8 cellular contexts compared by ENCODE assay signal in the genomic region with DNA sequence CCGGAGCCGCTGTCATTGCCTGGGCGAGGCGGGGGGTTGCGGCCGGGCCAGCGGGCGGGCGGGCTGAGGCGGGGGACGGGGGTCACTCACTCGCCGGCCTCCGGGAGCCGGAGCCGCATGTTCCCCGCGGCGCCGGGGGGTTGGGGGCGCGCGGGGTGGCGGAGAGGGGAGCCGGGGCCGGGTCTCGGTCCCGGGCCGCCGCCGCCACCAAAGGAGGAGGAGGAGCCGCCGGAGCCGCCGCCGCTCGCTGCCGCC. TPM values are rescaled to one million over a fixed set of nuclear protein-coding genes. Genes with fewer than 3 reads are reported as not detected.
DNase-seq lines count a peak whose midpoint lies in the region; ATAC-seq, FAIRE-seq and TF ChIP-seq lines count a peak whose summit lies in the region.

No MANE protein-coding gene starts in this region.

- peaks cover 6% of the 10 kb centered on the region for H4K20me1 ChIP-seq in HepG2 (ENCODE audit: insufficient read depth, low read length)

- peaks cover 4 to 33% of the 10 kb centered on the region in 2 experiments; a peak in 2 of 5 replicates for H3K36me3 ChIP-seq in HepG2 (replicated peaks in 1 of 2; ENCODE audit: control insufficient read depth in 1 of 2, insufficient read depth in 2 of 2, low read length in 2 of 2)

- POLR2A ChIA-PET in HepG2 (lab: Yijun Ruan, JAX), result interaction anchor here (1.0 kb wide), 1 partner anchor 430 kb away, joined by 3 read pairs; the partner anchor contains the start of gene AP1M1

- H3K9me3 Mint-ChIP-seq in T-helper 2 cell treated with Interferon-gamma antibody and Interleukin-4, amounts not matched to agents 5 μg/mL and 100 μg/mL, for 36 hours, result no peaks in the 10 kb centered on the region
- no peaks in the 10 kb centered on the region for H3K9me3 Mint-ChIP-seq in activated naive CD8-positive, alpha-beta T cell treated with anti-CD3 and anti-CD28 coated beads, Interleukin-2, amount 50 U/mL, for 24 hours

- peaks cover 36% of the 10 kb centered on the region for H3K4me1 Mint-ChIP-seq in T-helper 2 cell treated with Interferon-gamma antibody and Interleukin-4, amounts not matched to agents 5 μg/mL and 100 μg/mL, for 36 hours (ENCODE audit: low read depth)
- peaks cover 43% of the 10 kb centered on the region for H3K4me1 Mint-ChIP-seq in activated naive CD8-positive, alpha-beta T cell treated with anti-CD3 and anti-CD28 coated beads, Interleukin-2, amount 50 U/mL, for 24 hours

- peak overlapping the region; percentile 96 for H3K9ac ChIP-seq in HepG2 (ENCODE audit: insufficient read depth, low read depth, low read length)

- TF ChIP-seq EP300 in HepG2 (IDR thresholded peaks at IDR 0.05; ENCODE audit: low read depth in 2 of 2, low read length in 2 of 2) (no peak), HepG2 (CRISPR knock-in tag; IDR thresholded peaks at IDR 0.05; ENCODE audit: borderline replicate concordance) (no peak)

- H3K9me3 ChIP-seq in HepG2 (ENCODE audit: low read length), result no peaks in the 10 kb centered on the region

- no peak for FAIRE-seq in HepG2 (lab: Jason Lieb, UNC)

- peak; percentile 29; the same call in 1 of the 2 replicates for TF ChIP-seq RAD21 in HepG2 (CRISPR knock-in tag; IDR thresholded peaks at IDR 0.05)

- H2AFZ ChIP-seq in HepG2 (ENCODE audit: low read length), result no peak overlapping the region

- DNase-seq in T-helper 2 cell treated with Interferon-gamma antibody and Interleukin-4, amounts not matched to agents 5 μg/mL and 100 μg/mL, for 36 hours (ENCODE audit: low spot score), result no peak
- no peak for DNase-seq in T-helper 2 cell
- DNase-seq in activated naive CD8-positive, alpha-beta T cell treated with anti-CD3 and anti-CD28 coated beads, Interleukin-2, amount 50 U/mL, for 24 hours, result no peak
- no peak for DNase-seq in HepG2 (ENCODE audit: low spot score)
- no peak for DNase-seq in substantia nigra (lab: John Stamatoyannopoulos, UW)
- DNase-seq in COLO829 (ENCODE audit: low spot score), result no peak
- no peak for DNase-seq in NCI-H1694 treated with DMSO at 0.1 percent for 48 hours (lab: John Stamatoyannopoulos, UW)

- H3K4me2 ChIP-seq in HepG2 (ENCODE audit: low read depth, low read length), result peak overlapping the region; percentile 90

- H3K4me3 ChIP-seq in HepG2 (replicated peaks in 1 of 3; ENCODE audit: insufficient read depth in 1 of 3, low read depth in 2 of 3, low read length in 3 of 3), result peak overlapping the region; percentile 84 to 98 (median 97); a peak in 5 of 6 replicates

- H3K27ac ChIP-seq in HepG2 (ENCODE audit: extremely low read length, insufficient read depth, low read length) (peak overlapping the region; percentile 61), substantia nigra (ENCODE audit: low read depth, low read length, poor library complexity, severe bottlenecking) (peak overlapping the region; percentile 60)

- peaks cover 39% of the 10 kb centered on the region for H3K36me3 Mint-ChIP-seq in T-helper 2 cell treated with Interferon-gamma antibody and Interleukin-4, amounts not matched to agents 5 μg/mL and 100 μg/mL, for 36 hours (ENCODE audit: low read depth)
- H3K36me3 Mint-ChIP-seq in activated naive CD8-positive, alpha-beta T cell treated with anti-CD3 and anti-CD28 coated beads, Interleukin-2, amount 50 U/mL, for 24 hours (ENCODE audit: low read depth), result peaks cover 34% of the 10 kb centered on the region

- no TSS peak for BruUV-seq in HepG2 (replicated peaks; lab: Mats Ljungman, UMichigan)

- 0% methylated on average over 4 of the region's 38 CpGs for WGBS in HepG2 (ENCODE audit: low lambda C conversion rate)

- CTCF ChIA-PET in HepG2 (lab: Yijun Ruan, JAX; ENCODE audit: low intra/inter-chr PET ratio, low total read pairs), result no interaction called here

- peaks cover 48% of the 10 kb centered on the region for H3K79me2 ChIP-seq in HepG2 (ENCODE audit: insufficient read depth, low read length)

- no peaks in the 10 kb centered on the region; a peak in 1 of 5 replicates for H3K27me3 ChIP-seq in HepG2 (ENCODE audit: control insufficient read depth in 1 of 2, insufficient read depth in 2 of 2, low read length in 2 of 2)

- intact Hi-C loops in HepG2 (cut with micrococcal nuclease; ENCODE audit: unreplicated experiment), result loop anchor here (5.0 kb wide), 1 partner anchor 56 kb away; the partner anchor contains the start of gene SLC35E1

- peaks cover 48% of the 10 kb centered on the region for H3K4me1 ChIP-seq in HepG2 (ENCODE audit: insufficient read depth, low read length)

- TF ChIP-seq POLR2A in HepG2 (IDR thresholded peaks at IDR 0.05; ENCODE audit: insufficient read depth in 1 of 2, low read depth in 2 of 2, low read length in 2 of 2), result no peak

- in situ Hi-C loops in HepG2 (cut with HindIII; ENCODE audit: extremely low pct_ligation_motif_present, low pct_unique_long_range_greater_than_20kb), result loop anchor here (5.0 kb wide), 1 partner anchor 56 kb away; the partner anchor contains the start of gene SLC35E1

- peak overlapping the region; percentile 36 for H3K27ac Mint-ChIP-seq in T-helper 2 cell treated with Interferon-gamma antibody and Interleukin-4, amounts not matched to agents 5 μg/mL and 100 μg/mL, for 36 hours
- H3K27ac Mint-ChIP-seq in activated naive CD8-positive, alpha-beta T cell treated with anti-CD3 and anti-CD28 coated beads, Interleukin-2, amount 50 U/mL, for 24 hours, result peak overlapping the region; percentile 98

- TF ChIP-seq CTCF in HepG2 (CRISPR knock-in tag; IDR thresholded peaks at IDR 0.05), result no peak

- H3K27me3 Mint-ChIP-seq in T-helper 2 cell treated with Interferon-gamma antibody and Interleukin-4, amounts not matched to agents 5 μg/mL and 100 μg/mL, for 36 hours (ENCODE audit: low read depth), result no peaks in the 10 kb centered on the region
- peaks cover 2% of the 10 kb centered on the region for H3K27me3 Mint-ChIP-seq in activated naive CD8-positive, alpha-beta T cell treated with anti-CD3 and anti-CD28 coated beads, Interleukin-2, amount 50 U/mL, for 24 hours

- peak; percentile 4 for ATAC-seq in activated naive CD8-positive, alpha-beta T cell treated with anti-CD3 and anti-CD28 coated beads, Interleukin-2, amount 50 U/mL, for 24 hours
- ATAC-seq in HepG2, result peak; percentile 9; the same call in 2 of the 3 replicates
- ATAC-seq in GM21786 (IDR thresholded peaks at IDR 0.05; ENCODE audit: unreplicated experiment), result no peak

- H3K4me3 Mint-ChIP-seq in T-helper 2 cell treated with Interferon-gamma antibody and Interleukin-4, amounts not matched to agents 5 μg/mL and 100 μg/mL, for 36 hours, result no peak overlapping the region
- H3K4me3 Mint-ChIP-seq in activated naive CD8-positive, alpha-beta T cell treated with anti-CD3 and anti-CD28 coated beads, Interleukin-2, amount 50 U/mL, for 24 hours, result peak overlapping the region; percentile 96

RNA-seq across cellular contexts. Expression of gene MED26, which starts 0.1 kb away (rescaled TPM):
- total RNA-seq in HepG2 (2016; rRNA removed; fragmentation: Illumina TruSeq; extraction: Trizol), result 3.3 and 3.8 TPM in 2 replicates
- 0.88 and 1.1 TPM in 2 replicates for total RNA-seq in HepG2 (2016; cell fraction: cytosol; rRNA removed; fragmentation: Illumina TruSeq; extraction: Trizol; ENCODE audit: low read depth)
- total RNA-seq in HepG2 (2016; cell fraction: insoluble cytoplasmic fraction; rRNA removed; fragmentation: Illumina TruSeq; extraction: Trizol), result 2.3 and 2.9 TPM in 2 replicates
- 2.2 and 2.5 TPM in 2 replicates for total RNA-seq in HepG2 (2016; cell fraction: membrane; rRNA removed; fragmentation: Illumina TruSeq; extraction: Trizol)
- total RNA-seq in HepG2 (2016; cell fraction: nucleus; rRNA removed; fragmentation: Illumina TruSeq; extraction: Trizol), result 4.4 and 6.8 TPM in 2 replicates
- 3.3 and 3.5 TPM in 2 replicates for polyA plus RNA-seq in HepG2 (2011; rRNA removed)
- polyA plus RNA-seq in HepG2 (2011; cell fraction: cytosol; rRNA removed), result 2.7 and 3.7 TPM in 2 replicates
- 4.2 and 6.4 TPM in 2 replicates for polyA plus RNA-seq in HepG2 (2011; cell fraction: nucleus; rRNA removed)
- polyA plus RNA-seq in HepG2 (2012), result 3.0 and 3.2 TPM in 2 replicates
- 0.35 and 0.40 TPM in 2 replicates for polyA plus RNA-seq in HepG2 (2016; cell fraction: cytosol; fragmentation: Illumina TruSeq; extraction: Trizol; ENCODE audit: low read depth)
- polyA plus RNA-seq in HepG2 (2016; cell fraction: insoluble cytoplasmic fraction; fragmentation: Illumina TruSeq; extraction: Trizol; ENCODE audit: low read depth), result 3.6 and 5.3 TPM in 2 replicates
- 1.6 and 1.7 TPM in 2 replicates for polyA plus RNA-seq in HepG2 (2016; cell fraction: membrane; fragmentation: Illumina TruSeq; extraction: Trizol; ENCODE audit: low read depth)
- 6.4 and 8.6 TPM in 2 replicates for polyA plus RNA-seq in HepG2 (2016; cell fraction: nucleus; fragmentation: Illumina TruSeq; extraction: Trizol; ENCODE audit: insufficient read depth, low read depth)
- polyA minus RNA-seq in HepG2 (2011; rRNA and poly(A)+ RNA removed; ENCODE audit: low replicate concordance), result 12.3 and 16.1 TPM in 2 replicates
- polyA minus RNA-seq in HepG2 (2011; cell fraction: cytosol; rRNA and poly(A)+ RNA removed), result 4.7 and 5.5 TPM in 2 replicates
- 14.0 and 19.3 TPM in 2 replicates for polyA minus RNA-seq in HepG2 (2011; cell fraction: nucleus; rRNA and poly(A)+ RNA removed)

RNA-seq across cellular contexts. Expression of gene SMIM7, which starts 32.1 kb away (rescaled TPM):
- total RNA-seq in HepG2 (2016; rRNA removed; fragmentation: Illumina TruSeq; extraction: Trizol), result 67.4 and 74.9 TPM in 2 replicates
- 22.7 and 23.8 TPM in 2 replicates for total RNA-seq in HepG2 (2016; cell fraction: cytosol; rRNA removed; fragmentation: Illumina TruSeq; extraction: Trizol; ENCODE audit: low read depth)
- total RNA-seq in HepG2 (2016; cell fraction: insoluble cytoplasmic fraction; rRNA removed; fragmentation: Illumina TruSeq; extraction: Trizol), result 70.2 and 82.6 TPM in 2 replicates
- total RNA-seq in HepG2 (2016; cell fraction: membrane; rRNA removed; fragmentation: Illumina TruSeq; extraction: Trizol), result 40.7 and 44.7 TPM in 2 replicates
- total RNA-seq in HepG2 (2016; cell fraction: nucleus; rRNA removed; fragmentation: Illumina TruSeq; extraction: Trizol), result 59.0 and 59.2 TPM in 2 replicates
- polyA plus RNA-seq in HepG2 (2011; rRNA removed), result 54.7 and 55.7 TPM in 2 replicates
- 48.4 and 57.9 TPM in 2 replicates for polyA plus RNA-seq in HepG2 (2011; cell fraction: cytosol; rRNA removed)
- 29.8 and 32.8 TPM in 2 replicates for polyA plus RNA-seq in HepG2 (2011; cell fraction: nucleus; rRNA removed)
- 35.2 and 40.9 TPM in 2 replicates for polyA plus RNA-seq in HepG2 (2012)
- polyA plus RNA-seq in HepG2 (2016; cell fraction: cytosol; fragmentation: Illumina TruSeq; extraction: Trizol; ENCODE audit: low read depth), result 23.3 and 26.2 TPM in 2 replicates
- polyA plus RNA-seq in HepG2 (2016; cell fraction: insoluble cytoplasmic fraction; fragmentation: Illumina TruSeq; extraction: Trizol; ENCODE audit: low read depth), result 69.8 and 76.9 TPM in 2 replicates
- 35.1 and 42.6 TPM in 2 replicates for polyA plus RNA-seq in HepG2 (2016; cell fraction: membrane; fragmentation: Illumina TruSeq; extraction: Trizol; ENCODE audit: low read depth)
- polyA plus RNA-seq in HepG2 (2016; cell fraction: nucleus; fragmentation: Illumina TruSeq; extraction: Trizol; ENCODE audit: insufficient read depth, low read depth), result 93.6 and 97.3 TPM in 2 replicates
- polyA minus RNA-seq in HepG2 (2011; rRNA and poly(A)+ RNA removed; ENCODE audit: low replicate concordance), result 48.4 and 75.2 TPM in 2 replicates
- 21.3 and 23.3 TPM in 2 replicates for polyA minus RNA-seq in HepG2 (2011; cell fraction: cytosol; rRNA and poly(A)+ RNA removed)
- polyA minus RNA-seq in HepG2 (2011; cell fraction: nucleus; rRNA and poly(A)+ RNA removed), result 58.6 and 66.2 TPM in 2 replicates

RNA-seq across cellular contexts. Expression of gene TMEM38A, which starts 33.1 kb away (rescaled TPM):
- total RNA-seq in HepG2 (2016; rRNA removed; fragmentation: Illumina TruSeq; extraction: Trizol), result 1.7 and 4.8 TPM in 2 replicates
- total RNA-seq in HepG2 (2016; cell fraction: cytosol; rRNA removed; fragmentation: Illumina TruSeq; extraction: Trizol; ENCODE audit: low read depth), result 13.4 and 14.4 TPM in 2 replicates
- total RNA-seq in HepG2 (2016; cell fraction: insoluble cytoplasmic fraction; rRNA removed; fragmentation: Illumina TruSeq; extraction: Trizol), result 1.0 and 3.2 TPM in 2 replicates
- total RNA-seq in HepG2 (2016; cell fraction: membrane; rRNA removed; fragmentation: Illumina TruSeq; extraction: Trizol), result 5.8 and 6.7 TPM in 2 replicates
- total RNA-seq in HepG2 (2016; cell fraction: nucleus; rRNA removed; fragmentation: Illumina TruSeq; extraction: Trizol), result 2.9 and 3.9 TPM in 2 replicates
- 6.8 and 7.7 TPM in 2 replicates for polyA plus RNA-seq in HepG2 (2011; rRNA removed)
- polyA plus RNA-seq in HepG2 (2011; cell fraction: cytosol; rRNA removed), result 5.6 and 7.1 TPM in 2 replicates
- 3.8 and 5.7 TPM in 2 replicates for polyA plus RNA-seq in HepG2 (2011; cell fraction: nucleus; rRNA removed)
- 3.0 and 6.9 TPM in 2 replicates for polyA plus RNA-seq in HepG2 (2012)
- 4.3 and 4.4 TPM in 2 replicates for polyA plus RNA-seq in HepG2 (2016; cell fraction: cytosol; fragmentation: Illumina TruSeq; extraction: Trizol; ENCODE audit: low read depth)
- polyA plus RNA-seq in HepG2 (2016; cell fraction: insoluble cytoplasmic fraction; fragmentation: Illumina TruSeq; extraction: Trizol; ENCODE audit: low read depth), result 2.5 and 2.6 TPM in 2 replicates
- polyA plus RNA-seq in HepG2 (2016; cell fraction: membrane; fragmentation: Illumina TruSeq; extraction: Trizol; ENCODE audit: low read depth), result 5.6 and 5.9 TPM in 2 replicates
- 5.2 TPM in 2 replicates for polyA plus RNA-seq in HepG2 (2016; cell fraction: nucleus; fragmentation: Illumina TruSeq; extraction: Trizol; ENCODE audit: insufficient read depth, low read depth)
- polyA minus RNA-seq in HepG2 (2011; rRNA and poly(A)+ RNA removed; ENCODE audit: low replicate concordance), result 30.6 and 58.3 TPM in 2 replicates
- polyA minus RNA-seq in HepG2 (2011; cell fraction: cytosol; rRNA and poly(A)+ RNA removed), result 2.2 and 6.2 TPM in 2 replicates
- 4.1 and 7.3 TPM in 2 replicates for polyA minus RNA-seq in HepG2 (2011; cell fraction: nucleus; rRNA and poly(A)+ RNA removed)

RNA-seq across cellular contexts. Expression of gene SLC35E1, which starts 55.6 kb away (rescaled TPM):
- 17.2 and 21.2 TPM in 2 replicates for total RNA-seq in HepG2 (2016; rRNA removed; fragmentation: Illumina TruSeq; extraction: Trizol)
- 6.0 and 7.6 TPM in 2 replicates for total RNA-seq in HepG2 (2016; cell fraction: cytosol; rRNA removed; fragmentation: Illumina TruSeq; extraction: Trizol; ENCODE audit: low read depth)
- 15.6 and 20.2 TPM in 2 replicates for total RNA-seq in HepG2 (2016; cell fraction: insoluble cytoplasmic fraction; rRNA removed; fragmentation: Illumina TruSeq; extraction: Trizol)
- total RNA-seq in HepG2 (2016; cell fraction: membrane; rRNA removed; fragmentation: Illumina TruSeq; extraction: Trizol), result 18.9 and 19.7 TPM in 2 replicates
- 18.5 and 21.4 TPM in 2 replicates for total RNA-seq in HepG2 (2016; cell fraction: nucleus; rRNA removed; fragmentation: Illumina TruSeq; extraction: Trizol)
- 46.5 and 48.0 TPM in 2 replicates for polyA plus RNA-seq in HepG2 (2011; rRNA removed)
- polyA plus RNA-seq in HepG2 (2011; cell fraction: cytosol; rRNA removed), result 31.6 and 37.8 TPM in 2 replicates
- 26.3 and 38.8 TPM in 2 replicates for polyA plus RNA-seq in HepG2 (2011; cell fraction: nucleus; rRNA removed)
- polyA plus RNA-seq in HepG2 (2012), result 25.6 and 26.5 TPM in 2 replicates
- polyA plus RNA-seq in HepG2 (2016; cell fraction: cytosol; fragmentation: Illumina TruSeq; extraction: Trizol; ENCODE audit: low read depth), result 5.7 and 6.3 TPM in 2 replicates
- polyA plus RNA-seq in HepG2 (2016; cell fraction: insoluble cytoplasmic fraction; fragmentation: Illumina TruSeq; extraction: Trizol; ENCODE audit: low read depth), result 16.1 and 22.5 TPM in 2 replicates
- 20.6 and 22.2 TPM in 2 replicates for polyA plus RNA-seq in HepG2 (2016; cell fraction: membrane; fragmentation: Illumina TruSeq; extraction: Trizol; ENCODE audit: low read depth)
- 45.9 and 46.6 TPM in 2 replicates for polyA plus RNA-seq in HepG2 (2016; cell fraction: nucleus; fragmentation: Illumina TruSeq; extraction: Trizol; ENCODE audit: insufficient read depth, low read depth)
- 181 and 185 TPM in 2 replicates for polyA minus RNA-seq in HepG2 (2011; rRNA and poly(A)+ RNA removed; ENCODE audit: low replicate concordance)
- polyA minus RNA-seq in HepG2 (2011; cell fraction: cytosol; rRNA and poly(A)+ RNA removed), result 33.0 and 39.5 TPM in 2 replicates
- polyA minus RNA-seq in HepG2 (2011; cell fraction: nucleus; rRNA and poly(A)+ RNA removed), result 24.8 and 31.7 TPM in 2 replicates
